In the genomic region with DNA sequence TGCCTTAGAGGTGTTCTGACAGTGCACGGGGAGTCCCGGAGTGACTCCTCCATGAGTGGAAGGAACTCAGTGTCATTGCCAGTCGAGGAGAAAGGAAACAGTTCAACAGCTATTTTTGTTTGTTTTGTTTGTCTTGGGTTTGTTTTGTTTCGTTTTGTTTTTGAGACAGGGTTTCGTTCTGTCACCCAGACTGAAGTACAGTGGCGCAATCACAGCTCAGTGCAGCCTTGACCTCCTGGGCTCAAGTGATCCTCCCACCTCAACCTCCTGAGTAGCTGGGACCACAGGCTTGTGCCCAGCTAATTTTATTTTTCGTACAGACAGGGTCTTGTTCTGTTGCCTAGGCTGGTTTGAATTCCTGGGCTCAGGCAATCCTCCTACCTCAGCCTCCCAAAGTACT, we compare ENCODE assay signal across 19 cellular contexts. TPM values are rescaled to one million over a fixed set of nuclear protein-coding genes. Genes with fewer than 3 reads are reported as not detected.
DNase-seq lines count a peak whose midpoint lies in the region; ATAC-seq, FAIRE-seq and TF ChIP-seq lines count a peak whose summit lies in the region.
"Had no signal": no experiment of that assay in that cellular context is flagged by ENCODE, and none has a peak within 500 bp of the region (broad histone marks: within the 10 kb centered on the region; RNA-seq: fewer than 3 reads in every experiment).

No MANE protein-coding gene starts in this region.

- POLR2A ChIA-PET in HepG2 (lab: Yijun Ruan, JAX), result interaction anchor here (0.6 to 1.9 kb wide), 2 partner anchors 19 to 183 kb away, joined by 3 to 15 read pairs; a partner anchor contains a TSS

- DNase-seq in activated naive CD8-positive, alpha-beta T cell treated with anti-CD3 and anti-CD28 coated beads for 36 hours, result no peak
- no peak for DNase-seq in HepG2 (ENCODE audit: low spot score)
- peak; percentile 39 to 49 for DNase-seq in thyroid gland
- DNase-seq in mesothelial cell of epicardium (ENCODE audit: low spot score in 2 of 2, unreplicated experiment in 2 of 2), result no peak
- DNase-seq in neural progenitor cell (ENCODE audit: low spot score), result no peak
- no peak for DNase-seq in NCI-H510A treated with DMSO at 0.1 percent for 48 hours (lab: John Stamatoyannopoulos, UW)
- DNase-seq: MV-4-11; NCI-H1417 treated with DMSO at 0.1 percent for 48 hours; NCI-H2029 treated with DMSO at 0.1 percent for 48 hours; NCI-H526; NK-92 treated with Interleukin-12 subunit alpha and Interleukin-12 subunit beta, amount 100 ng/mL, for 24 hours; OCI-M1; RPMI8226 had no signal

- H3K9me3 Mint-ChIP-seq in activated naive CD8-positive, alpha-beta T cell (ENCODE audit: low read depth), result no peaks in the 10 kb centered on the region
- no peaks in the 10 kb centered on the region for H3K9me3 Mint-ChIP-seq in activated naive CD8-positive, alpha-beta T cell treated with anti-CD3 and anti-CD28 coated beads for 36 hours
- H3K9me3 Mint-ChIP-seq in brain, result peaks cover 0 to 2% (median 0%) of the 10 kb centered on the region in 5 experiments
- no peaks in the 10 kb centered on the region for H3K9me3 Mint-ChIP-seq in mesothelial cell of epicardium
- H3K9me3 Mint-ChIP-seq in neural progenitor cell, result no peaks in the 10 kb centered on the region

- H3K27ac Mint-ChIP-seq in activated naive CD8-positive, alpha-beta T cell, result peak overlapping the region; percentile 30
- H3K27ac Mint-ChIP-seq in activated naive CD8-positive, alpha-beta T cell treated with anti-CD3 and anti-CD28 coated beads for 36 hours, result no peak overlapping the region
- peak overlapping the region in 3 of 5 experiments; percentile 12 to 35 (median 14) for H3K27ac Mint-ChIP-seq in brain
- no peak overlapping the region for H3K27ac Mint-ChIP-seq in mesothelial cell of epicardium
- no peak overlapping the region for H3K27ac Mint-ChIP-seq in neural progenitor cell

- H3K9me3 ChIP-seq in HepG2 (ENCODE audit: low read length) (no peaks in the 10 kb centered on the region), thyroid gland (no peaks in the 10 kb centered on the region), neural progenitor cell (ENCODE audit: low read depth) (no peaks in the 10 kb centered on the region)
- H3K9me3 ChIP-seq: Caco-2, HAP-1 had no signal

- in situ Hi-C loops in HepG2 (cut with HindIII; ENCODE audit: extremely low pct_ligation_motif_present, low pct_unique_long_range_greater_than_20kb), result no loop called here

- no peaks in the 10 kb centered on the region for H3K27me3 Mint-ChIP-seq in activated naive CD8-positive, alpha-beta T cell
- no peaks in the 10 kb centered on the region for H3K27me3 Mint-ChIP-seq in activated naive CD8-positive, alpha-beta T cell treated with anti-CD3 and anti-CD28 coated beads for 36 hours
- H3K27me3 Mint-ChIP-seq in brain, result no peaks in the 10 kb centered on the region
- no peaks in the 10 kb centered on the region for H3K27me3 Mint-ChIP-seq in mesothelial cell of epicardium (ENCODE audit: low read depth)
- peaks cover 5% of the 10 kb centered on the region for H3K27me3 Mint-ChIP-seq in neural progenitor cell (ENCODE audit: insufficient read depth, low read depth)

- H3K4me2 ChIP-seq in HepG2 (ENCODE audit: low read depth, low read length) (peak overlapping the region; percentile 38; the same call in 1 of the 2 replicates), neural progenitor cell (no peak overlapping the region)

- no peaks in the 10 kb centered on the region for H3K27me3 ChIP-seq in HepG2 (ENCODE audit: control insufficient read depth in 1 of 2, insufficient read depth in 2 of 2, low read length in 2 of 2)
- no peaks in the 10 kb centered on the region for H3K27me3 ChIP-seq in thyroid gland
- H3K27me3 ChIP-seq in neural progenitor cell, result no peaks in the 10 kb centered on the region

- TF ChIP-seq EP300 in HepG2 (IDR thresholded peaks at IDR 0.05; ENCODE audit: low read depth in 2 of 2, low read length in 2 of 2), result no peak
- no peak for TF ChIP-seq EP300 in HepG2 (CRISPR knock-in tag; IDR thresholded peaks at IDR 0.05; ENCODE audit: borderline replicate concordance)

- H3K27ac ChIP-seq in HepG2 (ENCODE audit: extremely low read length, insufficient read depth, low read length) (peak overlapping the region; percentile 22), thyroid gland (peak overlapping the region; percentile 43 to 68 (median 64)), neural progenitor cell (no peak overlapping the region)

- CTCF ChIA-PET in HepG2 (lab: Yijun Ruan, JAX; ENCODE audit: low intra/inter-chr PET ratio, low total read pairs), result no interaction called here

- peaks cover 2% of the 10 kb centered on the region for H3K4me1 Mint-ChIP-seq in activated naive CD8-positive, alpha-beta T cell (ENCODE audit: low read depth)
- peaks cover 2% of the 10 kb centered on the region for H3K4me1 Mint-ChIP-seq in activated naive CD8-positive, alpha-beta T cell treated with anti-CD3 and anti-CD28 coated beads for 36 hours
- H3K4me1 Mint-ChIP-seq in brain (peaks cover 19% of the 10 kb centered on the region), mesothelial cell of epicardium (peaks cover 3% of the 10 kb centered on the region), neural progenitor cell (peaks cover 7% of the 10 kb centered on the region)

- 38% methylated on average over 7 of the region's 7 CpGs for WGBS in HepG2 (ENCODE audit: low lambda C conversion rate)
- 44 to 45% methylated on average over 7 of the region's 7 CpGs for WGBS in thyroid gland, 2 donors

- no peaks in the 10 kb centered on the region for H3F3A ChIP-seq in neural progenitor cell (ENCODE audit: low read depth)

- H2AFZ ChIP-seq in HepG2 (ENCODE audit: low read length) (no peak overlapping the region), neural progenitor cell (replicated peaks) (no peak overlapping the region)

- H4K20me1 ChIP-seq in HepG2 (ENCODE audit: insufficient read depth, low read length) (no peaks in the 10 kb centered on the region), neural progenitor cell (ENCODE audit: low read depth) (no peaks in the 10 kb centered on the region)

- 0 out of 3 replicates have a peak, but pooled peaks have one; percentile 12 for ATAC-seq in HepG2

- H3K36me3 ChIP-seq in HepG2 (replicated peaks in 1 of 2; ENCODE audit: control insufficient read depth in 1 of 2, insufficient read depth in 2 of 2, low read length in 2 of 2) (peaks cover 9 to 20% of the 10 kb centered on the region in 2 experiments; a peak in 4 of 5 replicates), thyroid gland (peaks cover 16 to 17% of the 10 kb centered on the region in 2 donors), neural progenitor cell (peaks cover 3% of the 10 kb centered on the region)

- no peak for TF ChIP-seq RAD21 in HepG2 (CRISPR knock-in tag; IDR thresholded peaks at IDR 0.05)

- TF ChIP-seq POLR2A in HepG2 (IDR thresholded peaks at IDR 0.05; ENCODE audit: insufficient read depth in 1 of 2, low read depth in 2 of 2, low read length in 2 of 2), result no peak
- no peak for TF ChIP-seq POLR2A in thyroid gland (IDR thresholded peaks at IDR 0.05)

- intact Hi-C loops in HepG2 (cut with micrococcal nuclease; ENCODE audit: unreplicated experiment), result no loop called here
- intact Hi-C loops in thyroid gland (cut with DNase I), result no loop called here

- H3K4me3 ChIP-seq in HepG2 (replicated peaks in 1 of 3; ENCODE audit: insufficient read depth in 1 of 3, low read depth in 2 of 3, low read length in 3 of 3), result no peak overlapping the region
- no peak overlapping the region for H3K4me3 ChIP-seq in thyroid gland (replicated peaks in 1 of 3)
- no peak overlapping the region for H3K4me3 ChIP-seq in neural progenitor cell
- H3K4me3 ChIP-seq: HAP-1 had no signal

- TF ChIP-seq CTCF in brain (conservative IDR thresholded peaks at IDR 0.05), result no peak
- TF ChIP-seq CTCF in HepG2 (CRISPR knock-in tag; IDR thresholded peaks at IDR 0.05), result no peak
- no peak for TF ChIP-seq CTCF in thyroid gland (IDR thresholded peaks at IDR 0.05)
- TF ChIP-seq CTCF in mesothelial cell of epicardium (IDR thresholded peaks at IDR 0.05; ENCODE audit: unreplicated experiment), result no peak
- TF ChIP-seq CTCF in neural progenitor cell (IDR thresholded peaks at IDR 0.05), result no peak

- BruUV-seq in HepG2 (replicated peaks; lab: Mats Ljungman, UMichigan), result no TSS peak

- H3K4me3 Mint-ChIP-seq in activated naive CD8-positive, alpha-beta T cell, result no peak overlapping the region
- no peak overlapping the region for H3K4me3 Mint-ChIP-seq in activated naive CD8-positive, alpha-beta T cell treated with anti-CD3 and anti-CD28 coated beads for 36 hours
- H3K4me3 Mint-ChIP-seq in brain (no peak overlapping the region), mesothelial cell of epicardium (no peak overlapping the region), neural progenitor cell (no peak overlapping the region)

- H3K4me1 ChIP-seq in HepG2 (ENCODE audit: insufficient read depth, low read length) (peaks cover 25% of the 10 kb centered on the region), thyroid gland (peaks cover 32 to 50% of the 10 kb centered on the region in 2 donors), neural progenitor cell (no peaks in the 10 kb centered on the region)
- H3K4me1 ChIP-seq: Caco-2, HAP-1 had no signal

- H3K9ac ChIP-seq in HepG2 (ENCODE audit: insufficient read depth, low read depth, low read length), result no peak overlapping the region
- no peak overlapping the region for H3K9ac ChIP-seq in neural progenitor cell

- FAIRE-seq in HepG2 (lab: Jason Lieb, UNC), result peak; percentile 68
- FAIRE-seq: A204.1, GM18507 had no signal

- H3K79me2 ChIP-seq in HepG2 (ENCODE audit: insufficient read depth, low read length) (no peaks in the 10 kb centered on the region), neural progenitor cell (ENCODE audit: low read depth) (no peaks in the 10 kb centered on the region)

- H3K36me3 Mint-ChIP-seq in activated naive CD8-positive, alpha-beta T cell, result peaks cover 2% of the 10 kb centered on the region
- H3K36me3 Mint-ChIP-seq in activated naive CD8-positive, alpha-beta T cell treated with anti-CD3 and anti-CD28 coated beads for 36 hours, result peaks cover 12% of the 10 kb centered on the region
- H3K36me3 Mint-ChIP-seq in brain, result peaks cover 42% of the 10 kb centered on the region
- H3K36me3 Mint-ChIP-seq in mesothelial cell of epicardium, result peaks cover 29% of the 10 kb centered on the region
- H3K36me3 Mint-ChIP-seq in neural progenitor cell, result peaks cover 34% of the 10 kb centered on the region

RNA-seq across cellular contexts. Expression of a gene that starts 13.7 kb away (rescaled TPM):
- total RNA-seq in activated naive CD8-positive, alpha-beta T cell treated with anti-CD3 and anti-CD28 coated beads for 36 hours, result 1 to 10 TPM; 3.1 to 3.3 TPM
- polyA plus RNA-seq in brain (ENCODE audit: insufficient read depth, low read depth, low replicate concordance), result 2,462 TPM
- total RNA-seq in HepG2 (2016; rRNA removed; fragmentation: Illumina TruSeq; extraction: Trizol), result 82.3 and 92.4 TPM in 2 replicates
- total RNA-seq in HepG2 (2016; cell fraction: cytosol; rRNA removed; fragmentation: Illumina TruSeq; extraction: Trizol; ENCODE audit: low read depth), result 35.0 and 38.6 TPM in 2 replicates
- total RNA-seq in HepG2 (2016; cell fraction: insoluble cytoplasmic fraction; rRNA removed; fragmentation: Illumina TruSeq; extraction: Trizol), result 77.0 and 90.7 TPM in 2 replicates
- total RNA-seq in HepG2 (2016; cell fraction: membrane; rRNA removed; fragmentation: Illumina TruSeq; extraction: Trizol), result 39.1 and 44.5 TPM in 2 replicates
- 55.0 and 62.1 TPM in 2 replicates for total RNA-seq in HepG2 (2016; cell fraction: nucleus; rRNA removed; fragmentation: Illumina TruSeq; extraction: Trizol)
- 179 and 217 TPM in 2 replicates for polyA plus RNA-seq in HepG2 (2011; rRNA removed)
- polyA plus RNA-seq in HepG2 (2011; cell fraction: cytosol; rRNA removed), result 94.2 and 257 TPM in 2 replicates
- 634 and 1,191 TPM in 2 replicates for polyA plus RNA-seq in HepG2 (2011; cell fraction: nucleus; rRNA removed)
- 136 and 210 TPM in 2 replicates for polyA plus RNA-seq in HepG2 (2012)
- polyA plus RNA-seq in HepG2 (2016; cell fraction: cytosol; fragmentation: Illumina TruSeq; extraction: Trizol; ENCODE audit: low read depth), result 60.2 and 68.2 TPM in 2 replicates
- polyA plus RNA-seq in HepG2 (2016; cell fraction: insoluble cytoplasmic fraction; fragmentation: Illumina TruSeq; extraction: Trizol; ENCODE audit: low read depth), result 156 and 198 TPM in 2 replicates
- polyA plus RNA-seq in HepG2 (2016; cell fraction: membrane; fragmentation: Illumina TruSeq; extraction: Trizol; ENCODE audit: low read depth), result 60.4 and 60.5 TPM in 2 replicates
- polyA plus RNA-seq in HepG2 (2016; cell fraction: nucleus; fragmentation: Illumina TruSeq; extraction: Trizol; ENCODE audit: insufficient read depth, low read depth), result 164 and 170 TPM in 2 replicates
- polyA minus RNA-seq in HepG2 (2011; rRNA and poly(A)+ RNA removed; ENCODE audit: low replicate concordance), result 111 and 125 TPM in 2 replicates
- 96.8 and 156 TPM in 2 replicates for polyA minus RNA-seq in HepG2 (2011; cell fraction: cytosol; rRNA and poly(A)+ RNA removed)
- 34.2 and 39.0 TPM in 2 replicates for polyA minus RNA-seq in HepG2 (2011; cell fraction: nucleus; rRNA and poly(A)+ RNA removed)
- total RNA-seq in thyroid gland, result 100 to 1,000 TPM; 190 to 373 (median 266) TPM
- total RNA-seq in mesothelial cell of epicardium, result 50.6 to 56.7 TPM (median 53.3 TPM) in 3 replicates
- total RNA-seq in neural progenitor cell (ENCODE audit: low replicate concordance), result 54.2 and 173 TPM in 2 replicates

RNA-seq across cellular contexts. Expression of a gene that starts 20.1 kb away (rescaled TPM):
- 10 to 100 TPM; 20.6 to 22.1 TPM for total RNA-seq in activated naive CD8-positive, alpha-beta T cell treated with anti-CD3 and anti-CD28 coated beads for 36 hours
- polyA plus RNA-seq in brain (ENCODE audit: insufficient read depth, low read depth, low replicate concordance) (17.1 TPM), HepG2 (2011; rRNA removed) (6.5 and 9.8 TPM in 2 replicates)
- total RNA-seq in HepG2 (2016; rRNA removed; fragmentation: Illumina TruSeq; extraction: Trizol) (12.2 and 13.6 TPM in 2 replicates), thyroid gland (10 to 100 TPM; 14.9 to 24.4 (median 21.3) TPM), mesothelial cell of epicardium (8.7 to 9.5 TPM (median 9.5 TPM) in 3 replicates), neural progenitor cell (ENCODE audit: low replicate concordance) (1.2 and 5.6 TPM in 2 replicates)
- total RNA-seq in HepG2 (2016; cell fraction: cytosol; rRNA removed; fragmentation: Illumina TruSeq; extraction: Trizol; ENCODE audit: low read depth), result 4.0 and 5.2 TPM in 2 replicates
- total RNA-seq in HepG2 (2016; cell fraction: insoluble cytoplasmic fraction; rRNA removed; fragmentation: Illumina TruSeq; extraction: Trizol), result 12.4 and 14.5 TPM in 2 replicates
- 8.3 and 9.6 TPM in 2 replicates for total RNA-seq in HepG2 (2016; cell fraction: membrane; rRNA removed; fragmentation: Illumina TruSeq; extraction: Trizol)
- total RNA-seq in HepG2 (2016; cell fraction: nucleus; rRNA removed; fragmentation: Illumina TruSeq; extraction: Trizol), result 10.4 and 11.7 TPM in 2 replicates
- polyA plus RNA-seq in HepG2 (2011; cell fraction: cytosol; rRNA removed), result 6.4 and 11.5 TPM in 2 replicates
- polyA plus RNA-seq in HepG2 (2011; cell fraction: nucleus; rRNA removed), result 26.1 and 31.2 TPM in 2 replicates
- 4.0 and 8.4 TPM in 2 replicates for polyA plus RNA-seq in HepG2 (2012)
- 3.9 and 4.4 TPM in 2 replicates for polyA plus RNA-seq in HepG2 (2016; cell fraction: cytosol; fragmentation: Illumina TruSeq; extraction: Trizol; ENCODE audit: low read depth)
- 12.0 and 13.1 TPM in 2 replicates for polyA plus RNA-seq in HepG2 (2016; cell fraction: insoluble cytoplasmic fraction; fragmentation: Illumina TruSeq; extraction: Trizol; ENCODE audit: low read depth)
- polyA plus RNA-seq in HepG2 (2016; cell fraction: membrane; fragmentation: Illumina TruSeq; extraction: Trizol; ENCODE audit: low read depth), result 6.7 and 7.2 TPM in 2 replicates
- polyA plus RNA-seq in HepG2 (2016; cell fraction: nucleus; fragmentation: Illumina TruSeq; extraction: Trizol; ENCODE audit: insufficient read depth, low read depth), result 13.5 and 14.3 TPM in 2 replicates
- 14.6 and 19.9 TPM in 2 replicates for polyA minus RNA-seq in HepG2 (2011; rRNA and poly(A)+ RNA removed; ENCODE audit: low replicate concordance)
- polyA minus RNA-seq in HepG2 (2011; cell fraction: cytosol; rRNA and poly(A)+ RNA removed), result 4.6 and 4.7 TPM in 2 replicates
- polyA minus RNA-seq in HepG2 (2011; cell fraction: nucleus; rRNA and poly(A)+ RNA removed), result 15.8 and 16.6 TPM in 2 replicates

RNA-seq across cellular contexts. Expression of a gene that starts 53.5 kb away (rescaled TPM):
- total RNA-seq in activated naive CD8-positive, alpha-beta T cell treated with anti-CD3 and anti-CD28 coated beads for 36 hours, result 10 to 100 TPM; 36.3 to 38.9 TPM
- polyA plus RNA-seq in brain (ENCODE audit: insufficient read depth, low read depth, low replicate concordance) (19.6 TPM), HepG2 (2011; rRNA removed) (3.0 and 3.5 TPM in 2 replicates)
- total RNA-seq in HepG2 (2016; rRNA removed; fragmentation: Illumina TruSeq; extraction: Trizol) (21.0 and 34.8 TPM in 2 replicates), thyroid gland (10 to 100 TPM; 39.4 to 77.5 (median 44.4) TPM), mesothelial cell of epicardium (21.8 to 23.5 TPM (median 22.2 TPM) in 3 replicates), neural progenitor cell (ENCODE audit: low replicate concordance) (19.4 and 59.9 TPM in 2 replicates)
- total RNA-seq in HepG2 (2016; cell fraction: cytosol; rRNA removed; fragmentation: Illumina TruSeq; extraction: Trizol; ENCODE audit: low read depth), result 2.3 and 2.5 TPM in 2 replicates
- 21.9 and 34.1 TPM in 2 replicates for total RNA-seq in HepG2 (2016; cell fraction: insoluble cytoplasmic fraction; rRNA removed; fragmentation: Illumina TruSeq; extraction: Trizol)
- total RNA-seq in HepG2 (2016; cell fraction: membrane; rRNA removed; fragmentation: Illumina TruSeq; extraction: Trizol), result 11.4 and 14.2 TPM in 2 replicates
- 14.8 and 16.2 TPM in 2 replicates for total RNA-seq in HepG2 (2016; cell fraction: nucleus; rRNA removed; fragmentation: Illumina TruSeq; extraction: Trizol)
- 2.5 and 3.9 TPM in 2 replicates for polyA plus RNA-seq in HepG2 (2011; cell fraction: cytosol; rRNA removed)
- 3.3 and 3.7 TPM in 2 replicates for polyA plus RNA-seq in HepG2 (2011; cell fraction: nucleus; rRNA removed)
- 7.9 and 9.3 TPM in 2 replicates for polyA plus RNA-seq in HepG2 (2012)
- polyA plus RNA-seq in HepG2 (2016; cell fraction: cytosol; fragmentation: Illumina TruSeq; extraction: Trizol; ENCODE audit: low read depth), result 1.0 and 1.3 TPM in 2 replicates
- polyA plus RNA-seq in HepG2 (2016; cell fraction: insoluble cytoplasmic fraction; fragmentation: Illumina TruSeq; extraction: Trizol; ENCODE audit: low read depth), result 16.8 and 20.0 TPM in 2 replicates
- 5.3 and 6.2 TPM in 2 replicates for polyA plus RNA-seq in HepG2 (2016; cell fraction: membrane; fragmentation: Illumina TruSeq; extraction: Trizol; ENCODE audit: low read depth)
- 13.8 and 14.6 TPM in 2 replicates for polyA plus RNA-seq in HepG2 (2016; cell fraction: nucleus; fragmentation: Illumina TruSeq; extraction: Trizol; ENCODE audit: insufficient read depth, low read depth)
- polyA minus RNA-seq in HepG2 (2011; rRNA and poly(A)+ RNA removed; ENCODE audit: low replicate concordance), result 5.3 and 11.8 TPM in 2 replicates
- polyA minus RNA-seq in HepG2 (2011; cell fraction: cytosol; rRNA and poly(A)+ RNA removed), result 7.2 and 8.6 TPM in 2 replicates
- polyA minus RNA-seq in HepG2 (2011; cell fraction: nucleus; rRNA and poly(A)+ RNA removed), result 9.8 and 9.9 TPM in 2 replicates

RNA-seq across cellular contexts. Expression of a gene that starts 53.8 kb away (rescaled TPM):
- 10 to 100 TPM; 42.9 to 44.2 TPM for total RNA-seq in activated naive CD8-positive, alpha-beta T cell treated with anti-CD3 and anti-CD28 coated beads for 36 hours
- polyA plus RNA-seq in brain (ENCODE audit: insufficient read depth, low read depth, low replicate concordance), result 83.6 TPM
- total RNA-seq in HepG2 (2016; rRNA removed; fragmentation: Illumina TruSeq; extraction: Trizol), result 25.1 and 25.2 TPM in 2 replicates
- 29.4 and 38.9 TPM in 2 replicates for total RNA-seq in HepG2 (2016; cell fraction: cytosol; rRNA removed; fragmentation: Illumina TruSeq; extraction: Trizol; ENCODE audit: low read depth)
- total RNA-seq in HepG2 (2016; cell fraction: insoluble cytoplasmic fraction; rRNA removed; fragmentation: Illumina TruSeq; extraction: Trizol), result 25.7 and 29.2 TPM in 2 replicates
- 46.6 and 48.0 TPM in 2 replicates for total RNA-seq in HepG2 (2016; cell fraction: membrane; rRNA removed; fragmentation: Illumina TruSeq; extraction: Trizol)
- 11.0 and 15.0 TPM in 2 replicates for total RNA-seq in HepG2 (2016; cell fraction: nucleus; rRNA removed; fragmentation: Illumina TruSeq; extraction: Trizol)
- 10.9 and 14.0 TPM in 2 replicates for polyA plus RNA-seq in HepG2 (2011; rRNA removed)
- polyA plus RNA-seq in HepG2 (2011; cell fraction: cytosol; rRNA removed), result 10.2 and 14.5 TPM in 2 replicates
- polyA plus RNA-seq in HepG2 (2011; cell fraction: nucleus; rRNA removed), result 2.6 and 3.1 TPM in 2 replicates
- 25.7 and 32.6 TPM in 2 replicates for polyA plus RNA-seq in HepG2 (2012)
- 63.7 and 73.8 TPM in 2 replicates for polyA plus RNA-seq in HepG2 (2016; cell fraction: cytosol; fragmentation: Illumina TruSeq; extraction: Trizol; ENCODE audit: low read depth)
- polyA plus RNA-seq in HepG2 (2016; cell fraction: insoluble cytoplasmic fraction; fragmentation: Illumina TruSeq; extraction: Trizol; ENCODE audit: low read depth), result 33.7 and 39.8 TPM in 2 replicates
- polyA plus RNA-seq in HepG2 (2016; cell fraction: membrane; fragmentation: Illumina TruSeq; extraction: Trizol; ENCODE audit: low read depth), result 52.0 and 59.9 TPM in 2 replicates
- polyA plus RNA-seq in HepG2 (2016; cell fraction: nucleus; fragmentation: Illumina TruSeq; extraction: Trizol; ENCODE audit: insufficient read depth, low read depth), result 21.5 and 21.7 TPM in 2 replicates
- polyA minus RNA-seq in HepG2 (2011; rRNA and poly(A)+ RNA removed; ENCODE audit: low replicate concordance), result 4.7 and 5.1 TPM in 2 replicates
- 3.6 and 6.4 TPM in 2 replicates for polyA minus RNA-seq in HepG2 (2011; cell fraction: cytosol; rRNA and poly(A)+ RNA removed)
- 10.1 and 11.3 TPM in 2 replicates for polyA minus RNA-seq in HepG2 (2011; cell fraction: nucleus; rRNA and poly(A)+ RNA removed)
- total RNA-seq in thyroid gland, result 10 to 100 TPM; 25.9 to 50.4 (median 33.6) TPM
- total RNA-seq in mesothelial cell of epicardium, result 35.4 to 38.8 TPM (median 36.0 TPM) in 3 replicates
- 38.6 and 72.3 TPM in 2 replicates for total RNA-seq in neural progenitor cell (ENCODE audit: low replicate concordance)

Comparison
In these comparisons a context has a peak if more than half of its experiments do, and no peak if none do; other contexts are left out.
1. H3K27ac Mint-ChIP-seq: peak in activated naive CD8-positive, alpha-beta T cell (single experiment) and brain (3 of 5); none in activated naive CD8-positive, alpha-beta T cell treated with anti-CD3 and anti-CD28 coated beads for 36 hours (single experiment), mesothelial cell of epicardium (single experiment) and neural progenitor cell (single experiment).
2. DNase-seq: peak in thyroid gland (2 of 2); none in activated naive CD8-positive, alpha-beta T cell treated with anti-CD3 and anti-CD28 coated beads for 36 hours (single experiment), HepG2 (single experiment), mesothelial cell of epicardium (0 of 2), neural progenitor cell (single experiment) and NCI-H510A treated with DMSO at 0.1 percent for 48 hours (single experiment).
3. RNA of a gene that starts 13.7 kb away (total RNA-seq): 190 to 373 TPM in thyroid gland, 35.0 to 92.4 TPM in HepG2, 54.2 to 173 TPM in neural progenitor cell and 50.6 to 56.7 TPM in mesothelial cell of epicardium; 3.1 to 3.3 TPM in activated naive CD8-positive, alpha-beta T cell treated with anti-CD3 and anti-CD28 coated beads for 36 hours; every median in the first group is over 4 times any median in the second.